1 cellular context compared by ENCODE assay signal in genomic region chr14:23006544-23007419, GRCh38.
A peak's percentile ranks its signal among the peaks of the same experiment; 100 is the strongest.
TF ChIP-seq lines count a peak whose summit lies in the region.

No MANE protein-coding gene starts in this region.

TF ChIP-seq in K562, 482 proteins besides CTCF, POLR2A, EP300 and RAD21 (continues in another document):
- TF ChIP-seq HDAC2 (IDR thresholded peaks at IDR 0.05) (peak; percentile 26; the same call in 1 of the 2 replicates), MAFF (IDR thresholded peaks at IDR 0.05; ENCODE audit: low read length) (no peak), CAMTA2 (CRISPR knock-in tag; conservative IDR thresholded peaks at IDR 0.05) (no peak), MBD2 (IDR thresholded peaks at IDR 0.05; ENCODE audit: borderline replicate concordance, low read depth) (peak; percentile 92), SOX6 (IDR thresholded peaks at IDR 0.05) (peak; percentile 67), SREBF2 (CRISPR knock-in tag; IDR thresholded peaks at IDR 0.05) (no peak; the same call in 1 of the 2 replicates), TOE1 (IDR thresholded peaks at IDR 0.05; ENCODE audit: borderline replicate concordance) (peak; percentile 83), TOE1 (CRISPR knock-in tag; IDR thresholded peaks at IDR 0.05; ENCODE audit: borderline replicate concordance, low read depth) (0 out of 2 replicates have a peak, but pooled peaks have one; percentile 36), SAP30 (IDR thresholded peaks at IDR 0.05; ENCODE audit: borderline replicate concordance, insufficient read depth, low read depth, low read length, poor library complexity, severe bottlenecking) (peak; percentile 65), POLR2AphosphoS2 (IDR thresholded peaks at IDR 0.05; ENCODE audit: low read length) (peak; percentile 68; the same call in 1 of the 2 replicates), HCFC1 (IDR thresholded peaks at IDR 0.05; ENCODE audit: low read depth, low read length) (peak; percentile 42), ZZZ3 (IDR thresholded peaks at IDR 0.05) (no peak), ZBTB17 (CRISPR knock-in tag; IDR thresholded peaks at IDR 0.05) (0 out of 2 replicates have a peak, but pooled peaks have one; percentile 38), REST (CRISPR knock-in tag; IDR thresholded peaks at IDR 0.05; ENCODE audit: low read depth) (0 out of 2 replicates have a peak, but pooled peaks have one; percentile 36), TBP (optimal IDR thresholded peaks at IDR 0.05; ENCODE audit: low read depth, low read length) (peak; percentile 89), MXI1 (IDR thresholded peaks at IDR 0.05; ENCODE audit: low read depth, low read length) (peak; percentile 34; the same call in 1 of the 2 replicates), ETS1 (conservative IDR thresholded peaks at IDR 0.05; ENCODE audit: control insufficient read depth, low read depth, low read length) (no peak; the same call in 1 of the 2 replicates), NBN (IDR thresholded peaks at IDR 0.05; ENCODE audit: low read depth) (peak; percentile 57; the same call in 1 of the 2 replicates), CREB3L1 (IDR thresholded peaks at IDR 0.05; ENCODE audit: borderline replicate concordance, low read depth) (peak; percentile 60; the same call in 1 of the 2 replicates), ZBTB2 (IDR thresholded peaks at IDR 0.05) (peak; percentile 81; the same call in 1 of the 2 replicates), HNRNPL (IDR thresholded peaks at IDR 0.05; ENCODE audit: low read depth, low read length) (peak; percentile 58; the same call in 1 of the 2 replicates), CBX3 (IDR thresholded peaks at IDR 0.05; ENCODE audit: borderline replicate concordance in 1 of 2, low read length in 2 of 2) (peak in 1 of 2 experiments; percentile 63; a peak in 1 of 3 replicates), PBX2 (CRISPR knock-in tag; IDR thresholded peaks at IDR 0.05; ENCODE audit: low read depth) (peak; percentile 92), PBX2 (tag; conservative IDR thresholded peaks at IDR 0.05; ENCODE audit: low read depth) (peak; percentile 99), ZNF512 (tag; IDR thresholded peaks at IDR 0.05) (no peak), COPS2 (conservative IDR thresholded peaks at IDR 0.05) (no peak), RB1 (IDR thresholded peaks at IDR 0.05; ENCODE audit: low read depth) (peak; percentile 94), RREB1 (CRISPR knock-in tag; IDR thresholded peaks at IDR 0.05) (0 out of 2 replicates have a peak, but pooled peaks have one; percentile 52), ZBTB11 (CRISPR knock-in tag; IDR thresholded peaks at IDR 0.05) (peak in 1 of 3 experiments; percentile 75; a peak in 1 of 6 replicates), RBM17 (IDR thresholded peaks at IDR 0.05; ENCODE audit: borderline replicate concordance, low read depth, low read length) (no peak), SRF (CRISPR knock-in tag; IDR thresholded peaks at IDR 0.05) (peak in 1 of 2 experiments; percentile 58; a peak in 1 of 4 replicates), RNF2 (IDR thresholded peaks at IDR 0.05) (peak; percentile 77)
